ENCODE assay signal across 1 cellular context in the genomic region with DNA sequence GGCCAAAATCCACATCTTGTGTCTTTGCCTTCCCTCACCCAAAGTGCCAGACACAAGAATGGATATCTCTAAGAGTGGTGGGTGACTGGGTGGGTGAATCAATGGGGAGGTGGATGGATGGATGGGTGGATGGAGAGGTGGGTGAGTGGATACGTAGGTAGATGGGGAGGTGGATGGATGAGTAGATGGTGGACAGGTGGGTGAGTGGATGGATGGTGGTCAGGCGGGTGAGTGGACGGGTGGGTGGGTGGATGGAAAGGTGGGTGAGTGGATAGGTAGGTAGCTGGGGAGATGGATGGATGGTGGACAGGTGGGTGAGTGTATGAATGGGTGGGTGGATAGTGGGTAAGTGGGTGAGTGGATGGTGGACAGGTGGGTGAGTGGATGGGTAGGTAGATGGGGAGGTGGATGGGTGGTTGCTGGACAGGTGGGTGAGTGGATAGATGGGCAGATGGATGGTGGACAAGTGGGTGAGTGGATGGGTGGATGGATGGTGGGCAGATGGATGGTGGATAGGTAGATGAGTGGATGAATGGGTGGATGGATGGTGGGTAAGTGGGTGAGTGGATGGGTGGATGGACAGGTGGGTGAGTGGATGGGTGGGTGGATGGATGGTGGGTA.
TF ChIP-seq lines count a peak whose summit lies in the region.

No MANE protein-coding gene starts in this region.

TF ChIP-seq in K562, 482 proteins besides CTCF, POLR2A, EP300 and RAD21 (continued from another document and continues in another):
- TF ChIP-seq HMGXB4 (CRISPR knock-in tag; IDR thresholded peaks at IDR 0.05): no peak
- no peak for TF ChIP-seq ZNF507 (tag; conservative IDR thresholded peaks at IDR 0.05)
- no peak for TF ChIP-seq POLR3G (IDR thresholded peaks at IDR 0.05; ENCODE audit: extremely low read depth, insufficient read length, insufficient replicate concordance)
- no peak for TF ChIP-seq ZNF79 (CRISPR knock-in tag; IDR thresholded peaks at IDR 0.05; ENCODE audit: low read depth)
- peak; percentile 16; the same call in 1 of the 2 replicates for TF ChIP-seq NFIC (IDR thresholded peaks at IDR 0.05)
- TF ChIP-seq PHTF2 (CRISPR knock-in tag; IDR thresholded peaks at IDR 0.05): no peak
- no peak for TF ChIP-seq MGA (IDR thresholded peaks at IDR 0.05)
- TF ChIP-seq PRPF4 (IDR thresholded peaks at IDR 0.05; ENCODE audit: insufficient read depth, low read depth, low read length, poor library complexity, severe bottlenecking): no peak
- TF ChIP-seq TRIM25 (IDR thresholded peaks at IDR 0.05; ENCODE audit: borderline replicate concordance): no peak
- TF ChIP-seq, protein P1, sequence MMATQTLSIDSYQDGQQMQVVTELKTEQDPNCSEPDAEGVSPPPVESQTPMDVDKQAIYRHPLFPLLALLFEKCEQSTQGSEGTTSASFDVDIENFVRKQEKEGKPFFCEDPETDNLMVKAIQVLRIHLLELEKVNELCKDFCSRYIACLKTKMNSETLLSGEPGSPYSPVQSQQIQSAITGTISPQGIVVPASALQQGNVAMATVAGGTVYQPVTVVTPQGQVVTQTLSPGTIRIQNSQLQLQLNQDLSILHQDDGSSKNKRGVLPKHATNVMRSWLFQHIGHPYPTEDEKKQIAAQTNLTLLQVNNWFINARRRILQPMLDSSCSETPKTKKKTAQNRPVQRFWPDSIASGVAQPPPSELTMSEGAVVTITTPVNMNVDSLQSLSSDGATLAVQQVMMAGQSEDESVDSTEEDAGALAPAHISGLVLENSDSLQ (IDR thresholded peaks at IDR 0.05): no peak
- no peak for TF ChIP-seq SP1 (CRISPR knock-in tag; IDR thresholded peaks at IDR 0.05)
- TF ChIP-seq ZBTB2 (IDR thresholded peaks at IDR 0.05): peak; percentile 89
- TF ChIP-seq ATF7 (IDR thresholded peaks at IDR 0.05): no peak
- no peak for TF ChIP-seq BACH1 (tag; IDR thresholded peaks at IDR 0.05)
- no peak for TF ChIP-seq ZNF175 (CRISPR knock-in tag; IDR thresholded peaks at IDR 0.05; ENCODE audit: low read depth)
- no peak for TF ChIP-seq TAF15 (IDR thresholded peaks at IDR 0.05; ENCODE audit: low read depth, low read length)
- TF ChIP-seq U2AF1 (optimal IDR thresholded peaks at IDR 0.05; ENCODE audit: low read depth, low read length): no peak
- TF ChIP-seq NR0B1 (IDR thresholded peaks at IDR 0.05; ENCODE audit: partially characterized antibody): no peak
- TF ChIP-seq, protein P2, sequence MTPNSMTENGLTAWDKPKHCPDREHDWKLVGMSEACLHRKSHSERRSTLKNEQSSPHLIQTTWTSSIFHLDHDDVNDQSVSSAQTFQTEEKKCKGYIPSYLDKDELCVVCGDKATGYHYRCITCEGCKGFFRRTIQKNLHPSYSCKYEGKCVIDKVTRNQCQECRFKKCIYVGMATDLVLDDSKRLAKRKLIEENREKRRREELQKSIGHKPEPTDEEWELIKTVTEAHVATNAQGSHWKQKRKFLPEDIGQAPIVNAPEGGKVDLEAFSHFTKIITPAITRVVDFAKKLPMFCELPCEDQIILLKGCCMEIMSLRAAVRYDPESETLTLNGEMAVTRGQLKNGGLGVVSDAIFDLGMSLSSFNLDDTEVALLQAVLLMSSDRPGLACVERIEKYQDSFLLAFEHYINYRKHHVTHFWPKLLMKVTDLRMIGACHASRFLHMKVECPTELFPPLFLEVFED (CRISPR knock-in tag; conservative IDR thresholded peaks at IDR 0.05): peak; percentile 30; the same call in 1 of the 2 replicates
- TF ChIP-seq CREM (IDR thresholded peaks at IDR 0.05; ENCODE audit: low read depth): no peak
- no peak for TF ChIP-seq MYC (IDR thresholded peaks at IDR 0.05; ENCODE audit: low read depth, low read length)
- TF ChIP-seq MYC (CRISPR knock-in tag; IDR thresholded peaks at IDR 0.05; ENCODE audit: borderline replicate concordance, low read depth): no peak
- TF ChIP-seq HINFP (tag; conservative IDR thresholded peaks at IDR 0.05; ENCODE audit: low read depth): no peak
- TF ChIP-seq HNRNPLL (IDR thresholded peaks at IDR 0.05; ENCODE audit: low read depth, low read length, poor library complexity, severe bottlenecking): peak; percentile 81
- no peak for TF ChIP-seq RNF2 (IDR thresholded peaks at IDR 0.05)
- TF ChIP-seq NCOA2 (IDR thresholded peaks at IDR 0.05; ENCODE audit: partially characterized antibody in 2 of 2): no peak
- TF ChIP-seq ZC3H11A (IDR thresholded peaks at IDR 0.05; ENCODE audit: low read depth, low read length): no peak
- TF ChIP-seq ZNF146 (CRISPR knock-in tag; IDR thresholded peaks at IDR 0.05; ENCODE audit: unreplicated experiment): no peak
- no peak for TF ChIP-seq SMAD4 (CRISPR knock-in tag; conservative IDR thresholded peaks at IDR 0.05)
- TF ChIP-seq POLR2B (IDR thresholded peaks at IDR 0.05; ENCODE audit: low read depth, partially characterized antibody): peak; percentile 55
- no peak for TF ChIP-seq SMARCA4 (IDR thresholded peaks at IDR 0.05)
- no peak for TF ChIP-seq FOXK1 (CRISPR knock-in tag; IDR thresholded peaks at IDR 0.05; ENCODE audit: borderline replicate concordance)
- TF ChIP-seq ZNF143 (CRISPR knock-in tag; IDR thresholded peaks at IDR 0.05): no peak
- no peak for TF ChIP-seq CCNT2 (IDR thresholded peaks at IDR 0.05; ENCODE audit: borderline replicate concordance, extremely low read depth, insufficient read length, low read depth, low read length)
- TF ChIP-seq ZNF24 (IDR thresholded peaks at IDR 0.05): no peak
- TF ChIP-seq NELFE (IDR thresholded peaks at IDR 0.05; ENCODE audit: insufficient read depth, insufficient read length): no peak
- TF ChIP-seq ZBED1 (IDR thresholded peaks at IDR 0.05): no peak
